1 cellular context compared by ENCODE assay signal in genomic region chr6:137849076-137849708, GRCh38.
TF ChIP-seq lines count a peak whose summit lies in the region.

No MANE protein-coding gene starts in this region.

TF ChIP-seq in GM12878, 131 proteins besides CTCF, POLR2A, EP300 and RAD21:
- no peak for TF ChIP-seq HDAC2 (IDR thresholded peaks at IDR 0.05)
- TF ChIP-seq EGR1 (IDR thresholded peaks at IDR 0.05; ENCODE audit: borderline replicate concordance in 1 of 2, low read depth in 2 of 2, low read length in 2 of 2): no peak
- TF ChIP-seq MYB (IDR thresholded peaks at IDR 0.05; ENCODE audit: borderline replicate concordance, low read depth, low read length): no peak
- peak; percentile 52 to 93; a peak in 3 of 4 replicates for TF ChIP-seq SRF (IDR thresholded peaks at IDR 0.05; ENCODE audit: low read depth in 2 of 2, low read length in 2 of 2)
